Comparison of ENCODE assay signal across 11 cellular contexts in the genomic region with DNA sequence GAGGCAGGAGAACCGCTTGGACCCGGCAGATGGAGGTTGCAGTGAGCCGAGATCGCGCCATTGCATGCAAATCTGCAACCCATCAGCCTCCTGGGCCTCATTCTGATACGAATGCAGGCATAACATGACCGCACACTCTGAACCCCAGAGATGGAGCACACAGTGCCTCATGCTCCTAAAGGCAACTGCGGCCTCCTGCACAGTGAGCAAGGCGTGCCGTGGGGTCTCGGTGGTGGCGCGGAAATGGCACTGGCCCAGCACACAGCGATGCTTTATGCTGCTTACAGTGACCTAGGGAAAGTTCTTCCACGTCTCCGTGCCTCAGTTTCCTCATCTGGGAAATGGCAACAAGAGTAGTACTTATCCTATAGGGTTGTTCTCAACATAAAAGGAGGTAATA.
"Had no signal": no experiment of that assay in that cellular context is flagged by ENCODE, and none has a peak within 500 bp of the region (broad histone marks: within the 10 kb centered on the region; RNA-seq: fewer than 3 reads in every experiment).

No MANE protein-coding gene starts in this region.

- H3K9me3 Mint-ChIP-seq: activated naive CD8-positive, alpha-beta T cell treated with anti-CD3 and anti-CD28 coated beads, Interleukin-2, amount 10 ng/mL, durations not matched to agents 7 days and 5 days; dendritic cell treated with granulocyte-macrophage colony-stimulating factor and Interleukin-4, amounts not matched to agents 40 ng/mL and 50 ng/mL, for 4 days; immature natural killer cell; neural crest cell; T-cell had no signal

- H3K27me3 ChIP-seq: brain microvascular endothelial cell had no signal

- H3K27me3 Mint-ChIP-seq: T-cell had no signal

- H3K36me3 Mint-ChIP-seq: immature natural killer cell, T-cell had no signal

- H3K36me3 ChIP-seq: brain microvascular endothelial cell, lower lobe of right lung, thoracic aorta had no signal

- H3K27ac ChIP-seq: brain microvascular endothelial cell, epithelial cell of prostate had no signal

- H3K4me3 ChIP-seq: smooth muscle cell had no signal

- H3K9me3 ChIP-seq: lower lobe of right lung, psoas muscle, thoracic aorta had no signal
